ENCODE assay signal across 1 cellular context in the genomic region with DNA sequence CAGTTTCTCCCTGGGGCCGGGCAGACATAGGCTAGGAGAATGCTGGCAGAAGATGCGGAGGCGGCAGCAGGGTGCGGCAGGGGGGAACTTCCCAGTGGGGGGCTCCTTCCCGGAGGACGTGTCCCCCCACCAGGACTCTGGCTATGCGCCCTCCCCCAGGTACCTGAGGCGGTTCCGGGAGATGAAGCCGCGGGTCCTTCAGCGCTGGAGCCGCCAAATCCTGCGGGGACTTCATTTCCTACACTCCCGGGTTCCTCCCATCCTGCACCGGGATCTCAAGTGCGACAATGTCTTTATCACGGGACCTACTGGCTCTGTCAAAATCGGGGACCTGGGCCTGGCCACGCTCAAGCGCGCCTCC.
TF ChIP-seq lines count a peak whose summit lies in the region.

No MANE protein-coding gene starts in this region.

TF ChIP-seq in SK-N-SH, 30 proteins besides CTCF, POLR2A, EP300 and RAD21:
- TF ChIP-seq, protein P1, sequence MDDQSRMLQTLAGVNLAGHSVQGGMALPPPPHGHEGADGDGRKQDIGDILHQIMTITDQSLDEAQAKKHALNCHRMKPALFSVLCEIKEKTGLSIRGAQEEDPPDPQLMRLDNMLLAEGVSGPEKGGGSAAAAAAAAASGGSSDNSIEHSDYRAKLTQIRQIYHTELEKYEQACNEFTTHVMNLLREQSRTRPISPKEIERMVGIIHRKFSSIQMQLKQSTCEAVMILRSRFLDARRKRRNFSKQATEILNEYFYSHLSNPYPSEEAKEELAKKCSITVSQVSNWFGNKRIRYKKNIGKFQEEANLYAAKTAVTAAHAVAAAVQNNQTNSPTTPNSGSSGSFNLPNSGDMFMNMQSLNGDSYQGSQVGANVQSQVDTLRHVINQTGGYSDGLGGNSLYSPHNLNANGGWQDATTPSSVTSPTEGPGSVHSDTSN (IDR thresholded peaks at IDR 0.05): no peak
- TF ChIP-seq FOXM1 (IDR thresholded peaks at IDR 0.05; ENCODE audit: low read depth) (no peak), GATA2 (CRISPR knock-in tag; IDR thresholded peaks at IDR 0.05) (no peak), SIN3A (IDR thresholded peaks at IDR 0.05; ENCODE audit: borderline replicate concordance, low read depth, low read length) (no peak)
- TF ChIP-seq, protein P2, sequence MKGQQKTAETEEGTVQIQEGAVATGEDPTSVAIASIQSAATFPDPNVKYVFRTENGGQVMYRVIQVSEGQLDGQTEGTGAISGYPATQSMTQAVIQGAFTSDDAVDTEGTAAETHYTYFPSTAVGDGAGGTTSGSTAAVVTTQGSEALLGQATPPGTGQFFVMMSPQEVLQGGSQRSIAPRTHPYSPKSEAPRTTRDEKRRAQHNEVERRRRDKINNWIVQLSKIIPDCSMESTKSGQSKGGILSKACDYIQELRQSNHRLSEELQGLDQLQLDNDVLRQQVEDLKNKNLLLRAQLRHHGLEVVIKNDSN (IDR thresholded peaks at IDR 0.05; ENCODE audit: borderline replicate concordance, low read depth): no peak
- TF ChIP-seq, protein P3, sequence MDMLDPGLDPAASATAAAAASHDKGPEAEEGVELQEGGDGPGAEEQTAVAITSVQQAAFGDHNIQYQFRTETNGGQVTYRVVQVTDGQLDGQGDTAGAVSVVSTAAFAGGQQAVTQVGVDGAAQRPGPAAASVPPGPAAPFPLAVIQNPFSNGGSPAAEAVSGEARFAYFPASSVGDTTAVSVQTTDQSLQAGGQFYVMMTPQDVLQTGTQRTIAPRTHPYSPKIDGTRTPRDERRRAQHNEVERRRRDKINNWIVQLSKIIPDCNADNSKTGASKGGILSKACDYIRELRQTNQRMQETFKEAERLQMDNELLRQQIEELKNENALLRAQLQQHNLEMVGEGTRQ (IDR thresholded peaks at IDR 0.05; ENCODE audit: borderline replicate concordance, low read depth, low read length): no peak
TF ChIP-seq in SK-N-SH: peak in this region for 0.
